ENCODE assay signal across 23 cellular contexts in genomic region chr20:16283978-16284377, GRCh38.
DNase-seq lines count a peak whose midpoint lies in the region; ATAC-seq and TF ChIP-seq lines count a peak whose summit lies in the region.
"Had no signal": no experiment of that assay in that cellular context is flagged by ENCODE, and none has a peak within 500 bp of the region (broad histone marks: within the 10 kb centered on the region; RNA-seq: fewer than 3 reads in every experiment).

No MANE protein-coding gene starts in this region.

- ATAC-seq in GM18861 (IDR thresholded peaks at IDR 0.05; ENCODE audit: unreplicated experiment) (no peak), T-helper 17 cell (no peak)
- ATAC-seq: body of pancreas had no signal

- no peak overlapping the region for H3K4me3 ChIP-seq in kidney epithelial cell (ENCODE audit: low read depth, low read length)
- H3K4me3 ChIP-seq: body of pancreas, smooth muscle cell, vagina had no signal

- H3K27me3 Mint-ChIP-seq in T-helper 17 cell: no peaks in the 10 kb centered on the region
- H3K27me3 Mint-ChIP-seq: stimulated activated naive B cell treated with anti-CD40 and anti-IgM and Interleukin-4, amounts not matched to agents 10 μg/mL and 1 μg/mL and 100 μg/mL, for 72 hours had no signal

- DNase-seq in COLO668 (lab: John Stamatoyannopoulos, UW; ENCODE audit: unreplicated experiment): peak; percentile 15
- peak; percentile 52 for DNase-seq in NCI-H69 (lab: John Stamatoyannopoulos, UW)
- peak; percentile 10 for DNase-seq in kidney epithelial cell (ENCODE audit: low read depth)
- DNase-seq in renal cortical epithelial cell (ENCODE audit: low read depth): peak; percentile 73
- DNase-seq in NCI-H774 (lab: John Stamatoyannopoulos, UW): no peak
- DNase-seq in T-helper 17 cell: no peak
- DNase-seq: activated CD8-positive, alpha-beta memory T cell treated with anti-CD3 and anti-CD28 coated beads, Interleukin-2, amount 50 U/mL, for 48 hours; activated effector memory CD4-positive, alpha-beta T cell treated with Interleukin-2 at 50 U/mL for 16 hours; body of pancreas; CD8-positive, alpha-beta memory T cell; DMS79 treated with DMSO at 0.1 percent for 48 hours; foreskin fibroblast; islet precursor cell; NCI-H1436; NCI-H2107; NCI-H526; nephron progenitor cell; stimulated activated CD4-positive, alpha-beta T cell treated with anti-CD3 and anti-CD28 coated beads, Interleukin-2, amount 100 ng/mL, for 48 hours; stimulated activated naive B cell treated with anti-CD40 and anti-IgM and Interleukin-4, amounts not matched to agents 10 μg/mL and 1 μg/mL and 100 μg/mL, for 72 hours; T-helper 9 cell had no signal

- no peak for TF ChIP-seq CTCF in kidney epithelial cell (IDR thresholded peaks at IDR 0.05; ENCODE audit: insufficient read depth, low read length, poor library complexity, severe bottlenecking)

- peaks cover 6% of the 10 kb centered on the region for H3K36me3 Mint-ChIP-seq in T-helper 17 cell (ENCODE audit: low read depth)

- no peaks in the 10 kb centered on the region for H3K36me3 ChIP-seq in kidney epithelial cell (ENCODE audit: control insufficient read depth, insufficient read depth, low read length)
- H3K36me3 ChIP-seq: vagina had no signal

- no peak overlapping the region for H3K27ac Mint-ChIP-seq in T-helper 17 cell
- H3K27ac Mint-ChIP-seq: CD8-positive, alpha-beta memory T cell; nephron progenitor cell had no signal

- H3K4me3 Mint-ChIP-seq in T-helper 17 cell: no peak overlapping the region
- H3K4me3 Mint-ChIP-seq: CD8-positive, alpha-beta memory T cell; nephron progenitor cell; stimulated activated naive B cell treated with anti-CD40 and anti-IgM and Interleukin-4, amounts not matched to agents 10 μg/mL and 1 μg/mL and 100 μg/mL, for 72 hours had no signal

- no peaks in the 10 kb centered on the region for H3K4me1 Mint-ChIP-seq in T-helper 17 cell
- H3K4me1 Mint-ChIP-seq: CD8-positive, alpha-beta memory T cell had no signal

- H3K9me3 ChIP-seq in T-helper 17 cell (ENCODE audit: control insufficient read depth, low read length, poor library complexity, severe bottlenecking): no peaks in the 10 kb centered on the region
- H3K9me3 ChIP-seq: body of pancreas, vagina had no signal

- no peaks in the 10 kb centered on the region for H3K27me3 ChIP-seq in kidney epithelial cell (ENCODE audit: control insufficient read depth, insufficient read depth, low read length)
- H3K27me3 ChIP-seq: body of pancreas, vagina had no signal

Comparison
In these comparisons a context has a peak if more than half of its experiments do, and no peak if none do; other contexts are left out.
1. DNase-seq: peak in COLO668 (single experiment), NCI-H69 (single experiment), kidney epithelial cell (single experiment) and renal cortical epithelial cell (single experiment); none in NCI-H774 (single experiment) and T-helper 17 cell (0 of 3).